In genomic region chr7:75878769-75879596, GRCh38 we compare ENCODE assay signal across 1 cellular context.
TF ChIP-seq lines count a peak whose summit lies in the region.

Gene RHBDD2, plus strand, starts transcription at chr7:75879034. Its CDS starts 49 bp downstream, at chr7:75879083.

TF ChIP-seq in K562, 482 proteins besides CTCF, POLR2A, EP300 and RAD21 (continued from another document and continues in another):
- TF ChIP-seq IRF9 (tag; IDR thresholded peaks at IDR 0.05) (no peak), HDAC1 (IDR thresholded peaks at IDR 0.05) (peak in 1 of 2 experiments; percentile 95; a peak in 2 of 4 replicates), ZNF778 (CRISPR knock-in tag; IDR thresholded peaks at IDR 0.05) (no peak), PHF20 (IDR thresholded peaks at IDR 0.05; ENCODE audit: partially characterized antibody) (peak; percentile 87), GATAD2B (IDR thresholded peaks at IDR 0.05; ENCODE audit: borderline replicate concordance) (no peak), CBX5 (IDR thresholded peaks at IDR 0.05; ENCODE audit: borderline replicate concordance, low read depth) (no peak), KDM4B (IDR thresholded peaks at IDR 0.05; ENCODE audit: borderline replicate concordance in 2 of 2, low read depth in 1 of 2) (peak in 1 of 2 experiments; percentile 95; a peak in 2 of 4 replicates), PHTF2 (CRISPR knock-in tag; IDR thresholded peaks at IDR 0.05) (no peak; the same call in 1 of the 2 replicates), HES1 (IDR thresholded peaks at IDR 0.05; ENCODE audit: low read depth) (no peak), MEF2A (IDR thresholded peaks at IDR 0.05; ENCODE audit: control insufficient read depth, low read depth, low read length) (no peak), PHF8 (IDR thresholded peaks at IDR 0.05; ENCODE audit: borderline replicate concordance, low read length) (peak; percentile 95; the same call in 1 of the 2 replicates), ZBTB12 (CRISPR knock-in tag; IDR thresholded peaks at IDR 0.05) (no peak), SREBF2 (CRISPR knock-in tag; IDR thresholded peaks at IDR 0.05) (no peak), ZBTB17 (CRISPR knock-in tag; IDR thresholded peaks at IDR 0.05) (peak; percentile 62; the same call in 1 of the 2 replicates), HMBOX1 (IDR thresholded peaks at IDR 0.05) (no peak), ZNF780A (CRISPR knock-in tag; IDR thresholded peaks at IDR 0.05) (no peak), PHB2 (IDR thresholded peaks at IDR 0.05; ENCODE audit: low read depth) (no peak), GABPA (tag; conservative IDR thresholded peaks at IDR 0.05; ENCODE audit: low read depth) (peak; percentile 94), MGA (IDR thresholded peaks at IDR 0.05) (peak; percentile 90), USF2 (CRISPR knock-in tag; IDR thresholded peaks at IDR 0.05) (no peak), KDM5B (IDR thresholded peaks at IDR 0.05; ENCODE audit: insufficient replicate concordance, low read depth, low read length) (peak; percentile 91), ZKSCAN8 (CRISPR knock-in tag; IDR thresholded peaks at IDR 0.05) (no peak), ZBTB8A (IDR thresholded peaks at IDR 0.05; ENCODE audit: partially characterized antibody) (no peak), RBFOX2 (IDR thresholded peaks at IDR 0.05; ENCODE audit: low read depth, low read length) (peak; percentile 95), BRF2 (IDR thresholded peaks at IDR 0.05; ENCODE audit: borderline replicate concordance, insufficient read depth, insufficient read length) (no peak), FOXM1 (IDR thresholded peaks at IDR 0.05; ENCODE audit: low read depth) (no peak), FOXM1 (CRISPR knock-in tag; IDR thresholded peaks at IDR 0.05; ENCODE audit: low read depth) (no peak; the same call in 1 of the 2 replicates), HNRNPH1 (optimal IDR thresholded peaks at IDR 0.05; ENCODE audit: low read depth, low read length) (no peak), PREB (CRISPR knock-in tag; IDR thresholded peaks at IDR 0.05) (0 out of 2 replicates have a peak, but pooled peaks have one; percentile 40), FOXK1 (CRISPR knock-in tag; IDR thresholded peaks at IDR 0.05; ENCODE audit: borderline replicate concordance) (no peak), ZNF589 (CRISPR knock-in tag; IDR thresholded peaks at IDR 0.05; ENCODE audit: low read depth) (no peak), HOMEZ (CRISPR knock-in tag; IDR thresholded peaks at IDR 0.05) (no peak), SETDB1 (IDR thresholded peaks at IDR 0.05; ENCODE audit: low read length) (no peak), RUNX1 (IDR thresholded peaks at IDR 0.05; ENCODE audit: low read depth) (peak; percentile 56; the same call in 1 of the 2 replicates), ZNF639 (CRISPR knock-in tag; conservative IDR thresholded peaks at IDR 0.05 in 1 of 2, IDR thresholded peaks at IDR 0.05 in 1 of 2) (peak in 1 of 2 experiments; percentile 90; a peak in 2 of 4 replicates), HLTF (IDR thresholded peaks at IDR 0.05) (no peak), NFE2 (IDR thresholded peaks at IDR 0.05; ENCODE audit: low read depth) (no peak), EGR1 (conservative IDR thresholded peaks at IDR 0.05) (peak; percentile 78), RBM17 (IDR thresholded peaks at IDR 0.05; ENCODE audit: borderline replicate concordance, low read depth, low read length) (no peak), HDGF (IDR thresholded peaks at IDR 0.05) (peak; percentile 34; the same call in 1 of the 2 replicates), CBFA2T2 (conservative IDR thresholded peaks at IDR 0.05) (no peak)
